In genomic region chr1:94243665-94244064, GRCh38 we compare ENCODE assay signal across 21 cellular contexts. TPM values are rescaled to one million over a fixed set of nuclear protein-coding genes. Genes with fewer than 3 reads are reported as not detected.
"Had no signal": no experiment of that assay in that cellular context is flagged by ENCODE, and none has a peak within 500 bp of the region (broad histone marks: within the 10 kb centered on the region; RNA-seq: fewer than 3 reads in every experiment).

No MANE protein-coding gene starts in this region.

- H3K27ac ChIP-seq: tibial artery, vagina had no signal

- H3K27ac Mint-ChIP-seq: activated B cell treated with CpG ODN at 0.5 μM for 24 hours; activated naive CD8-positive, alpha-beta T cell treated with anti-CD3 and anti-CD28 coated beads, Interleukin-2, amount 10 ng/mL, durations not matched to agents 7 days and 5 days; nephron; T-helper 17 cell had no signal

- H3K9me3 ChIP-seq: vagina had no signal

- H3K4me1 Mint-ChIP-seq: nephron had no signal

- H3K27me3 ChIP-seq: tibial artery, vagina had no signal

- H3K4me3 ChIP-seq: tibial artery, vagina had no signal

- DNase-seq: activated B cell treated with CpG ODN at 0.5 μM for 24 hours; activated CD4-positive, alpha-beta T cell treated with anti-CD3 and anti-CD28 coated beads for 48 hours; activated naive CD4-positive, alpha-beta T cell; activated naive CD8-positive, alpha-beta T cell treated with anti-CD3 and anti-CD28 coated beads, Interleukin-2, amount 10 ng/mL, durations not matched to agents 7 days and 5 days; activated T-cell treated with anti-CD3 and anti-CD28 coated beads for 4 hours; anterior cingulate cortex; hippocampal formation; kidney; left ventricle myocardium superior; mesendoderm; nucleus accumbens; posterior cingulate gyrus; small intestine; stimulated activated CD4-positive, alpha-beta T cell treated with anti-CD3 and anti-CD28 coated beads, Interleukin-4, amount 100 ng/mL, for 24 hours; stimulated activated naive CD4-positive, alpha-beta T cell; T-helper 17 cell; tibial artery had no signal

- H3K36me3 ChIP-seq: tibial artery, vagina had no signal

- H3K4me3 Mint-ChIP-seq: activated B cell treated with CpG ODN at 0.5 μM for 24 hours; activated naive CD8-positive, alpha-beta T cell treated with anti-CD3 and anti-CD28 coated beads, Interleukin-2, amount 10 ng/mL, durations not matched to agents 7 days and 5 days; T-helper 17 cell had no signal

- ATAC-seq: esophagus mucosa, left ventricle myocardium superior, T-helper 17 cell had no signal

RNA-seq across cellular contexts. Expression of gene ARHGAP29, which starts 6.3 kb away (rescaled TPM):
- total RNA-seq: activated B cell treated with CpG ODN at 0.5 μM for 24 hours; activated CD8-positive, alpha-beta memory T cell treated with anti-CD3 and anti-CD28 coated beads for 36 hours; activated naive CD8-positive, alpha-beta T cell treated with anti-CD3 and anti-CD28 coated beads, Interleukin-2, amount 10 ng/mL, durations not matched to agents 7 days and 5 days had no signal
